ENCODE assay signal across 14 cellular contexts in genomic region chr7:135936497-135937217, GRCh38.
"Had no signal": no experiment of that assay in that cellular context is flagged by ENCODE, and none has a peak within 500 bp of the region (broad histone marks: within the 10 kb centered on the region; RNA-seq: fewer than 3 reads in every experiment).

No MANE protein-coding gene starts in this region.

- H3K27me3 Mint-ChIP-seq: activated CD4-positive, alpha-beta memory T cell treated with anti-CD3 and anti-CD28 coated beads for 36 hours had no signal

- H3K36me3 ChIP-seq: lower lobe of right lung, stomach, thoracic aorta, uterus had no signal

- H3K4me1 ChIP-seq: uterus had no signal

- DNase-seq: activated CD4-positive, alpha-beta memory T cell treated with anti-CD3 and anti-CD28 coated beads for 36 hours; activated CD4-positive, alpha-beta T cell treated with anti-CD3 and anti-CD28 coated beads for 1 hour; activated T-cell treated with anti-CD3 and anti-CD28 coated beads, Interleukin-2, amount 50 U/mL, for 48 hours; effector CD8-positive, alpha-beta T cell; hypothalamus; left cardiac atrium; lower lobe of right lung; stimulated activated CD4-positive, alpha-beta T cell treated with anti-CD3 and anti-CD28 coated beads, Interleukin-4, amount 100 ng/mL, for 1 hour; stimulated activated CD8-positive, alpha-beta memory T cell treated with anti-CD3 and anti-CD28 coated beads, Interleukin-4, amount 100 ng/mL, for 48 hours; stomach; uterus had no signal

- ATAC-seq: left cardiac atrium, lower lobe of right lung had no signal

- H3K4me3 Mint-ChIP-seq: activated CD4-positive, alpha-beta memory T cell treated with anti-CD3 and anti-CD28 coated beads for 36 hours; T-helper 2 cell treated with Interferon-gamma antibody and Interleukin-4, amounts not matched to agents 5 μg/mL and 100 μg/mL, for 36 hours had no signal

- H3K36me3 Mint-ChIP-seq: activated CD4-positive, alpha-beta memory T cell treated with anti-CD3 and anti-CD28 coated beads for 36 hours had no signal

- H3K27ac Mint-ChIP-seq: activated CD4-positive, alpha-beta memory T cell treated with anti-CD3 and anti-CD28 coated beads for 36 hours; T-helper 2 cell treated with Interferon-gamma antibody and Interleukin-4, amounts not matched to agents 5 μg/mL and 100 μg/mL, for 36 hours had no signal

- H3K4me3 ChIP-seq: lower lobe of right lung, stomach, thoracic aorta, uterus had no signal

- H3K9me3 ChIP-seq: lower lobe of right lung, stomach, thoracic aorta, uterus had no signal

- H3K27me3 ChIP-seq: stomach, uterus had no signal

- H3K9me3 Mint-ChIP-seq: activated CD4-positive, alpha-beta memory T cell treated with anti-CD3 and anti-CD28 coated beads for 36 hours; T-helper 2 cell treated with Interferon-gamma antibody and Interleukin-4, amounts not matched to agents 5 μg/mL and 100 μg/mL, for 36 hours had no signal

- H3K27ac ChIP-seq: epithelial cell of prostate, lower lobe of right lung, stomach, thoracic aorta, uterus had no signal
